In the genomic region with DNA sequence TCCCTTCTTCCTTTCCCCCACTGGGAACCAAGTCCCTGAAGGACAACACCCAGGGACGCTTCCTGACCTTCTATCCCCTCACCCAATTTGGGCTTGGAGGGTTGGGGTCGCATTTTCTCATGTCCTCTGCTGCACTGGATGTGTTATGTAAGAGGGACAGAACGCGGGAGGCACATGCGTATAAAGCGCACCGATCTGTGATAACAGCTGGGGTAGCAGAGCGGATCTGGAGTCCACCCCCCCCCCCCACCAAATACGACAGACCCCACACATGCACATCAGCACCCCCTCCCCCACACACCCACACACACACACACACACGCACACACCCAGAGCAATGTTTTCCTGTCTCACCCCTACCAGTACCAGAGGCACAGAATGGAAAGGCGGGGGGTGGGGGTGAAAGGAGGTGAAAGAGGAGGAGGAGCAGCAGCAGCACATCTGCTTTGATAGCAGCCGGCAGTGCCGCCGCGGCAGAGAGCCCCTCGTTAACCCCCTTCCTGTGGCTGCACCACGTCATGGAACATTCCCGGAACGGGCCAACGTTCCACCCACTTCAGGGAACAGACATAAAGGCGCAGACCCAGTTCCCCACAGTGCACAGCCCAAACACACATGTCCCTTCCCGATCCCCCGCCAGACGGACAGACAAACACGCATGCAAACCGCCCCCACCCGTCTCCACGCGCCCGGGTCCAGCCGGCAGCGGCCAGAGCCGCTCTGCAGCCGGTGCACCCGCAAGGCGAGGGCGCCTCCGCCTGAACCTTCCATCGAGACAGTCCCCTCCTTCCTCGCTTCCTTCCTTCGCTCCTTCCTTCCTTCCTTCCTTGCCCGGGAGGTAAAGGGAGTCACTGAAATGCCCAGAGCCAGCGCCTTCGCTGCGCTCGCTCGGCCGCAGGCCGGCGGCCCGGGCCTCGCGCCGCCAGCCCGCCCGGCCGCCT, we compare ENCODE assay signal across 8 cellular contexts. TPM values are rescaled to one million over a fixed set of nuclear protein-coding genes. Genes with fewer than 3 reads are reported as not detected.
DNase-seq lines count a peak whose midpoint lies in the region; ATAC-seq and TF ChIP-seq lines count a peak whose summit lies in the region.

No MANE protein-coding gene starts in this region.

- no peaks in the 10 kb centered on the region for H4K20me1 ChIP-seq in osteoblast (ENCODE audit: insufficient read depth, low read length)

- no peaks in the 10 kb centered on the region for H3K27me3 Mint-ChIP-seq in activated naive CD4-positive, alpha-beta T cell treated with anti-CD3 and anti-CD28 coated beads, Interleukin-2, amount 50 U/mL, for 24 hours

- H3K4me2 ChIP-seq in osteoblast (ENCODE audit: insufficient read depth, low read length) = peak overlapping the region; percentile 98

- H3K9me3 Mint-ChIP-seq in activated naive CD4-positive, alpha-beta T cell treated with anti-CD3 and anti-CD28 coated beads, Interleukin-2, amount 50 U/mL, for 24 hours = no peaks in the 10 kb centered on the region

- H3K4me1 ChIP-seq in osteoblast (ENCODE audit: insufficient read depth, low read length) (peaks cover 38% of the 10 kb centered on the region), testis (peaks cover 14% of the 10 kb centered on the region)

- H3K4me3 Mint-ChIP-seq in activated naive CD4-positive, alpha-beta T cell treated with anti-CD3 and anti-CD28 coated beads, Interleukin-2, amount 50 U/mL, for 24 hours = peak overlapping the region; percentile 97

- peaks cover 62% of the 10 kb centered on the region for H3K79me2 ChIP-seq in osteoblast (ENCODE audit: insufficient read depth, low read length)

- WGBS in testis, 2 donors = 1 to 2% methylated on average over 35 to 56 of the region's 57 CpGs

- no peak for TF ChIP-seq CTCF in GM10248 (IDR thresholded peaks at IDR 0.05; ENCODE audit: control extremely low read depth, extremely low read depth, low read depth, missing control alignments)
- no peak for TF ChIP-seq CTCF in osteoblast (IDR thresholded peaks at IDR 0.05; ENCODE audit: extremely low read depth, low read depth, low read length)
- no peak for TF ChIP-seq CTCF in testis (IDR thresholded peaks at IDR 0.05)

- CTCF ChIA-PET in GM10248 (lab: Yijun Ruan, JAX) = interaction anchor here (0.9 to 2.3 kb wide), 7 partner anchors 8 to 158 kb away, joined by 3 to 15 read pairs (median 5); no protein-coding TSS in a partner anchor

- POLR2A ChIA-PET in GM10248 (lab: Yijun Ruan, JAX) = interaction anchor here (0.6 to 1.1 kb wide), 2 partner anchors 92 to 147 kb away, joined by 3 read pairs; no protein-coding TSS in a partner anchor

- intact Hi-C loops in testis (cut with DNase I; ENCODE audit: low total_unique reads) = loop anchor here (10.0 kb wide), 2 partner anchors 70 to 100 kb away; no protein-coding TSS in a partner anchor

- H3K36me3 Mint-ChIP-seq in activated naive CD4-positive, alpha-beta T cell treated with anti-CD3 and anti-CD28 coated beads, Interleukin-2, amount 50 U/mL, for 24 hours = peaks cover 5% of the 10 kb centered on the region

- H3K27ac Mint-ChIP-seq in activated naive CD4-positive, alpha-beta T cell treated with anti-CD3 and anti-CD28 coated beads, Interleukin-2, amount 50 U/mL, for 24 hours = peak overlapping the region; percentile 100

- H3K27me3 ChIP-seq in osteoblast (ENCODE audit: insufficient read depth, low read length) (no peaks in the 10 kb centered on the region), testis (no peaks in the 10 kb centered on the region)

- H3K36me3 ChIP-seq in SK-N-MC (ENCODE audit: insufficient read depth, low read length) (no peaks in the 10 kb centered on the region), osteoblast (ENCODE audit: insufficient read depth, low read length) (no peaks in the 10 kb centered on the region), testis (ENCODE audit: low read depth, missing control alignments) (no peaks in the 10 kb centered on the region)

- peaks cover 62% of the 10 kb centered on the region for H3K4me1 Mint-ChIP-seq in activated naive CD4-positive, alpha-beta T cell treated with anti-CD3 and anti-CD28 coated beads, Interleukin-2, amount 50 U/mL, for 24 hours

- peak overlapping the region; percentile 74 for H3K9ac ChIP-seq in SK-N-MC (ENCODE audit: insufficient read length)

- TF ChIP-seq POLR2A in testis (IDR thresholded peaks at IDR 0.05) = no peak

- H3K9me3 ChIP-seq in SK-N-MC (ENCODE audit: low read depth, low read length) (no peaks in the 10 kb centered on the region), osteoblast (ENCODE audit: low read depth, low read length) (no peaks in the 10 kb centered on the region), testis (no peaks in the 10 kb centered on the region)

- peak overlapping the region; percentile 66 for H2AFZ ChIP-seq in osteoblast (ENCODE audit: low read length)

- peak overlapping the region; percentile 93 for H3K4me3 ChIP-seq in SK-N-MC
- H3K4me3 ChIP-seq in osteoblast (ENCODE audit: insufficient read depth, low read length) = peak overlapping the region; percentile 88
- peak overlapping the region; percentile 85 to 94 for H3K4me3 ChIP-seq in testis

- ATAC-seq in HG03565 (IDR thresholded peaks at IDR 0.05; ENCODE audit: unreplicated experiment) (peak; percentile 2), GM18907 (IDR thresholded peaks at IDR 0.05; ENCODE audit: unreplicated experiment) (no peak)

- peak; percentile 70 for DNase-seq in GM10248 (ENCODE audit: extremely low spot score)
- DNase-seq in SK-N-MC (ENCODE audit: low read depth, low spot score) = no peak
- DNase-seq in glomerular visceral epithelial cell (ENCODE audit: extremely low spot score) = peak; percentile 89
- DNase-seq in osteoblast (ENCODE audit: insufficient read length, low spot score, missing footprints) = peak; percentile 94
- DNase-seq in testis = peak; percentile 87

- no peak overlapping the region for H3K27ac ChIP-seq in SK-N-MC
- H3K27ac ChIP-seq in osteoblast (ENCODE audit: low read depth, low read length) = peak overlapping the region; percentile 98
- H3K27ac ChIP-seq in testis = peak overlapping the region; percentile 61 to 99

RNA-seq across cellular contexts. Expression of gene HIVEP2, which starts 0.6 kb away (rescaled TPM):
- total RNA-seq in osteoblast = 30.4 and 57.8 TPM in 2 replicates
- total RNA-seq in testis = 10 to 100 TPM; 10.7 to 10.8 TPM
- 4.7 TPM for polyA plus RNA-seq in testis (ENCODE audit: insufficient read depth, low read depth, low replicate concordance)
